In the genomic region with DNA sequence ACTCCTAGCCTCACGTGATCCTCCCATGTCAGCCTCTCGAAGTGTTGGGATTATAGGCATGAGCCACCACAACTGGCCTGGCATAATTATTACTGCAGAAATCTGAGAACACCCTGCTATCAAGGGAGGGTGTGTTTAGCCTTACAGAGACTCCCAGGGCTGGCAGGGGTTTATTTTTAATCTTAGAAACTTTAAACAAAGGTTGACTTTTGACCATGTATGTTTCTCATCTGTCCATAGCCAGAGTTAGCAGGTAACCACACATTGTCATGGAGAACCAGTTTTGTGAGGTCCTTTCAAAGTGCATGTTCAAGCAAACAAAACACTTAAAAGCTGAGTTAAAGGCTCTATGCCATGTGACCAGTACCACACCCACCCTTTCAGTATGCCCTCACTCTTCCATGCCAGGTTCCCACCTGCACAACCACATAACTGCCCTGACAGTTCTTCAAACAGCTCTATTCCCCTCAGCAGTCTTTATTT, we compare ENCODE assay signal across 1 cellular context.
TF ChIP-seq lines count a peak whose summit lies in the region.

No MANE protein-coding gene starts in this region.

TF ChIP-seq in liver, 16 proteins besides CTCF, POLR2A, EP300 and RAD21:
- TF ChIP-seq REST (IDR thresholded peaks at IDR 0.05) (no peak), SP1 (IDR thresholded peaks at IDR 0.05) (peak; percentile 35), ZBTB33 (IDR thresholded peaks at IDR 0.05) (no peak), YY1 (IDR thresholded peaks at IDR 0.05) (no peak), NR2F2 (IDR thresholded peaks at IDR 0.05) (no peak), FOXA1 (IDR thresholded peaks at IDR 0.05) (no peak), HNF4G (IDR thresholded peaks at IDR 0.05) (no peak), TAF1 (conservative IDR thresholded peaks at IDR 0.05) (no peak), EGR1 (IDR thresholded peaks at IDR 0.05; ENCODE audit: low read depth in 2 of 2) (no peak), JUND (IDR thresholded peaks at IDR 0.05) (no peak), GABPA (IDR thresholded peaks at IDR 0.05 in 1 of 2, conservative IDR thresholded peaks at IDR 0.05 in 1 of 2) (no peak), MAX (IDR thresholded peaks at IDR 0.05) (no peak), RXRA (IDR thresholded peaks at IDR 0.05) (peak in 1 of 2 donors; percentile 15), HNF4A (conservative IDR thresholded peaks at IDR 0.05) (peak; percentile 5 to 8), FOXA2 (IDR thresholded peaks at IDR 0.05) (no peak)
- TF ChIP-seq, protein P1, sequence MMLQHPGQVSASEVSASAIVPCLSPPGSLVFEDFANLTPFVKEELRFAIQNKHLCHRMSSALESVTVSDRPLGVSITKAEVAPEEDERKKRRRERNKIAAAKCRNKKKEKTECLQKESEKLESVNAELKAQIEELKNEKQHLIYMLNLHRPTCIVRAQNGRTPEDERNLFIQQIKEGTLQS (IDR thresholded peaks at IDR 0.05): no peak
